ENCODE assay signal across 17 cellular contexts in genomic region chr2:136051725-136052048, GRCh38.
DNase-seq lines count a peak whose midpoint lies in the region; ATAC-seq and TF ChIP-seq lines count a peak whose summit lies in the region.
"Had no signal": no experiment of that assay in that cellular context is flagged by ENCODE, and none has a peak within 500 bp of the region (broad histone marks: within the 10 kb centered on the region; RNA-seq: fewer than 3 reads in every experiment).

No MANE protein-coding gene starts in this region.

- no peak for TF ChIP-seq CTCF in CD8-positive, alpha-beta T cell (IDR thresholded peaks at IDR 0.05)

- no peaks in the 10 kb centered on the region for H4K20me1 ChIP-seq in BLaER1

- H3K27me3 Mint-ChIP-seq in CD8-positive, alpha-beta T cell (ENCODE audit: low read depth): no peaks in the 10 kb centered on the region
- H3K27me3 Mint-ChIP-seq in T-helper 17 cell: no peaks in the 10 kb centered on the region

- no peak for DNase-seq in CD8-positive, alpha-beta T cell
- DNase-seq in T-helper 17 cell: no peak
- no peak for DNase-seq in effector memory CD4-positive, alpha-beta T cell
- DNase-seq in NCI-H69 (lab: John Stamatoyannopoulos, UW): no peak
- no peak for DNase-seq in stimulated activated CD4-positive, alpha-beta T cell treated with anti-CD3 and anti-CD28 coated beads, Interleukin-2, amount 100 ng/mL, for 24 hours
- no peak for DNase-seq in NCI-H748 (lab: John Stamatoyannopoulos, UW; ENCODE audit: unreplicated experiment)
- DNase-seq in Right ventricle myocardium inferior (ENCODE audit: missing footprints): no peak
- DNase-seq: aorta, DMS 273 treated with DMSO at 0.1 percent for 48 hours, KG1, NCI-H1092 treated with DMSO at 0.1 percent for 48 hours, transverse colon, WERI-Rb-1 had no signal

- H3K36me3 ChIP-seq in BLaER1: no peaks in the 10 kb centered on the region
- H3K36me3 ChIP-seq in CD8-positive, alpha-beta T cell (ENCODE audit: insufficient read depth, low read length): no peaks in the 10 kb centered on the region
- no peaks in the 10 kb centered on the region for H3K36me3 ChIP-seq in effector memory CD4-positive, alpha-beta T cell (ENCODE audit: control insufficient read depth, insufficient read depth, low read length)
- H3K36me3 ChIP-seq: HAP-1, transverse colon, WERI-Rb-1 had no signal

- peak overlapping the region; percentile 86 for H3K27ac Mint-ChIP-seq in CD8-positive, alpha-beta T cell
- H3K27ac Mint-ChIP-seq in T-helper 17 cell: peak overlapping the region; percentile 88
- H3K27ac Mint-ChIP-seq: progenitor cell of endocrine pancreas had no signal

- H3K4me1 ChIP-seq in BLaER1: peaks cover 21% of the 10 kb centered on the region
- peaks cover 83% of the 10 kb centered on the region for H3K4me1 ChIP-seq in CD8-positive, alpha-beta T cell (ENCODE audit: insufficient read depth, low read length)
- peaks cover 50% of the 10 kb centered on the region for H3K4me1 ChIP-seq in effector memory CD4-positive, alpha-beta T cell (ENCODE audit: control insufficient read depth, insufficient read depth, low read length, poor library complexity, severe bottlenecking)
- H3K4me1 ChIP-seq: transverse colon had no signal

- H3K9me3 ChIP-seq in BLaER1 (no peaks in the 10 kb centered on the region), T-helper 17 cell (ENCODE audit: control insufficient read depth, low read length, poor library complexity, severe bottlenecking) (no peaks in the 10 kb centered on the region)
- no peaks in the 10 kb centered on the region for H3K9me3 ChIP-seq in CD8-positive, alpha-beta T cell (ENCODE audit: low read length)
- no peaks in the 10 kb centered on the region for H3K9me3 ChIP-seq in effector memory CD4-positive, alpha-beta T cell (ENCODE audit: control insufficient read depth, low read length)
- H3K9me3 ChIP-seq: HAP-1, transverse colon had no signal

- no peak overlapping the region for H3K4me3 ChIP-seq in BLaER1
- no peak overlapping the region for H3K4me3 ChIP-seq in CD8-positive, alpha-beta T cell (ENCODE audit: low read depth, low read length)
- H3K4me3 ChIP-seq in effector memory CD4-positive, alpha-beta T cell (ENCODE audit: insufficient read depth, low read depth, low read length, poor library complexity, severe bottlenecking): no peak overlapping the region
- H3K4me3 ChIP-seq: HAP-1, lung, transverse colon had no signal

- H3K9ac ChIP-seq in BLaER1: no peak overlapping the region

- intact Hi-C loops in CD8-positive, alpha-beta T cell (cut with DNase I, micrococcal nuclease): loop anchor here (5.0 kb wide), 6 partner anchors 44 to 276 kb away; partner anchors contain the start of genes CXCR4 (in 1 of the 2) and DARS1 (in 1 of the 2)
- intact Hi-C loops in Right ventricle myocardium inferior (cut with DNase I): no loop called here

- POLR2A ChIA-PET in CD8-positive, alpha-beta T cell (lab: Charles Lee): interaction anchor here (1.1 to 2.8 kb wide), 4 partner anchors 16 to 85 kb away, joined by 3 to 9 read pairs (median 4); no protein-coding TSS in a partner anchor

- peak overlapping the region; percentile 38 for H3K4me3 Mint-ChIP-seq in CD8-positive, alpha-beta T cell
- H3K4me3 Mint-ChIP-seq in T-helper 17 cell: peak overlapping the region; percentile 28

- H3K4me2 ChIP-seq in BLaER1: peak overlapping the region; percentile 64

- peaks cover 77% of the 10 kb centered on the region for H3K4me1 Mint-ChIP-seq in CD8-positive, alpha-beta T cell (ENCODE audit: low read depth)
- H3K4me1 Mint-ChIP-seq in T-helper 17 cell: peaks cover 52% of the 10 kb centered on the region

- ATAC-seq in CD8-positive, alpha-beta T cell: peak; percentile 65
- ATAC-seq in T-helper 17 cell (peak; percentile 63), Right ventricle myocardium inferior (no peak)

- CTCF ChIA-PET in CD8-positive, alpha-beta T cell (lab: Charles Lee): interaction anchor here (1.1 kb wide), 1 partner anchor 238 kb away, joined by 3 read pairs; no protein-coding TSS in a partner anchor

- H3K9me3 Mint-ChIP-seq in CD8-positive, alpha-beta T cell: no peaks in the 10 kb centered on the region

- no peaks in the 10 kb centered on the region for H3K27me3 ChIP-seq in BLaER1
- H3K27me3 ChIP-seq in CD8-positive, alpha-beta T cell (ENCODE audit: insufficient read depth, low read length): no peaks in the 10 kb centered on the region
- no peaks in the 10 kb centered on the region for H3K27me3 ChIP-seq in effector memory CD4-positive, alpha-beta T cell (replicated peaks; ENCODE audit: control insufficient read depth, insufficient read depth, low read length, poor library complexity, severe bottlenecking)
- H3K27me3 ChIP-seq: transverse colon had no signal

- no peak overlapping the region for H3K27ac ChIP-seq in BLaER1
- H3K27ac ChIP-seq in CD8-positive, alpha-beta T cell (ENCODE audit: low read depth, low read length): peak overlapping the region; percentile 23
- H3K27ac ChIP-seq in effector memory CD4-positive, alpha-beta T cell (ENCODE audit: insufficient read depth, low read length, poor library complexity, severe bottlenecking): peak overlapping the region; percentile 40
- H3K27ac ChIP-seq: transverse colon, WERI-Rb-1 had no signal

- H3K36me3 Mint-ChIP-seq in CD8-positive, alpha-beta T cell: no peaks in the 10 kb centered on the region
- H3K36me3 Mint-ChIP-seq in T-helper 17 cell (ENCODE audit: low read depth): peaks cover under 1% of the 10 kb centered on the region
